Comparison of ENCODE assay signal across 29 cellular contexts in the genomic region with DNA sequence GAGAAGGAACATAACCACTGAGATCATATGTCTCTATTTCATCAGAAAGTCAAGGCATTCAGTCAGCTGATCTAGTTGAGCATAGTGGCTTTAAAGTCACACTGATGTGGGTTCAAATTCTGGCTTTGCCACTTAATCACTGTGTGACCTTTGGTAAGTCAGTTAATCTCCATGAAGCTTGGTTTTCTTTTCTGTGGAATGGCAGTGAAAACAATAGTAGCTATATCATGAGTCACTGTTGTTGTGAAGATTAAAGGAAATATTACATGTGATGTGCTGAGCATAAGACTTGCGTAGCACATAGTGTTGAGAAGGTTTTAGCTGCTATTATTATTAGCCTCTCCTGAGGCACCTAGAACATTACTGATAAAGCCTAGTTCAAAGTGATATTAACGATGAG.
"Had no signal": no experiment of that assay in that cellular context is flagged by ENCODE, and none has a peak within 500 bp of the region (broad histone marks: within the 10 kb centered on the region; RNA-seq: fewer than 3 reads in every experiment).

No MANE protein-coding gene starts in this region.

- DNase-seq: activated CD4-positive, alpha-beta memory T cell treated with anti-CD3 and anti-CD28 coated beads for 36 hours; activated CD4-positive, alpha-beta T cell treated with anti-CD3 and anti-CD28 coated beads for 36 hours; activated CD4-positive, alpha-beta T cell treated with anti-CD3 and anti-CD28 coated beads, Interleukin-2, amount 10 ng/mL, durations not matched to agents 24 days and 14 days; activated CD4-positive, CD25-positive, alpha-beta regulatory T cell; activated CD4-positive, CD25-positive, alpha-beta regulatory T cell treated with anti-CD3 and anti-CD28 coated beads, Interleukin-2, amount 50 U/mL, for 72 hours; activated CD8-positive, alpha-beta memory T cell treated with anti-CD3 and anti-CD28 coated beads, Interleukin-2, amount 10 ng/mL, durations not matched to agents 7 days and 5 days; activated CD8-positive, alpha-beta memory T cell treated with anti-CD3 and anti-CD28 coated beads, Interleukin-2, amount 50 U/mL, for 48 hours; activated CD8-positive, alpha-beta T cell treated with anti-CD3 and anti-CD28 coated beads, Interleukin-2, amount 10 ng/mL, durations not matched to agents 7 days and 5 days; activated effector memory CD4-positive, alpha-beta T cell treated with Interleukin-2 at 50 U/mL for 16 hours; activated gamma-delta T cell treated with Interleukin-2 at 50 U/mL for 16 hours; activated naive CD4-positive, alpha-beta T cell treated with anti-CD3 and anti-CD28 coated beads, Interleukin-2, amount 50 U/mL, for 16 hours; activated naive CD4-positive, alpha-beta T cell treated with Interleukin-2 at 50 U/mL for 16 hours; activated T-cell treated with anti-CD3 and anti-CD28 coated beads for 4 hours; activated T-cell treated with anti-CD3 and anti-CD28 coated beads, Interleukin-2, amount 50 U/mL, for 24 hours; activated T-cell treated with anti-CD3 and anti-CD28 coated beads, Interleukin-2, amount 50 U/mL, for 72 hours; brain microvascular endothelial cell; effector CD4-positive, alpha-beta T cell; effector memory CD8-positive, alpha-beta T cell; esophagus squamous epithelium; head of caudate nucleus; T-helper 2 cell had no signal

- H3K27me3 Mint-ChIP-seq: activated CD4-positive, alpha-beta memory T cell treated with anti-CD3 and anti-CD28 coated beads for 36 hours; activated CD4-positive, alpha-beta T cell treated with anti-CD3 and anti-CD28 coated beads for 36 hours; activated CD4-positive, alpha-beta T cell treated with anti-CD3 and anti-CD28 coated beads, Interleukin-2, amount 10 ng/mL, durations not matched to agents 24 days and 14 days; activated CD8-positive, alpha-beta memory T cell treated with anti-CD3 and anti-CD28 coated beads, Interleukin-2, amount 10 ng/mL, durations not matched to agents 7 days and 5 days; activated naive CD8-positive, alpha-beta T cell; central memory CD8-positive, alpha-beta T cell; dendritic cell treated with granulocyte-macrophage colony-stimulating factor and Interleukin-4, amounts not matched to agents 40 ng/mL and 50 ng/mL, for 4 days; effector memory CD8-positive, alpha-beta T cell had no signal

- H3K27ac Mint-ChIP-seq: activated CD4-positive, alpha-beta memory T cell treated with anti-CD3 and anti-CD28 coated beads for 36 hours; activated CD4-positive, alpha-beta T cell treated with anti-CD3 and anti-CD28 coated beads for 36 hours; activated CD4-positive, alpha-beta T cell treated with anti-CD3 and anti-CD28 coated beads, Interleukin-2, amount 10 ng/mL, durations not matched to agents 24 days and 14 days; activated CD8-positive, alpha-beta memory T cell treated with anti-CD3 and anti-CD28 coated beads, Interleukin-2, amount 10 ng/mL, durations not matched to agents 7 days and 5 days; activated CD8-positive, alpha-beta T cell treated with anti-CD3 and anti-CD28 coated beads, Interleukin-2, amount 10 ng/mL, durations not matched to agents 7 days and 5 days; activated naive CD8-positive, alpha-beta T cell; activated T-cell treated with anti-CD3 and anti-CD28 coated beads, Interleukin-2, amount 50 U/mL, for 24 hours; activated T-cell treated with anti-CD3 and anti-CD28 coated beads, Interleukin-2, amount 50 U/mL, for 72 hours; dendritic cell treated with granulocyte-macrophage colony-stimulating factor and Interleukin-4, amounts not matched to agents 40 ng/mL and 50 ng/mL, for 4 days; effector memory CD8-positive, alpha-beta T cell had no signal

- H3K4me3 Mint-ChIP-seq: activated CD4-positive, alpha-beta memory T cell treated with anti-CD3 and anti-CD28 coated beads for 36 hours; activated CD4-positive, alpha-beta T cell treated with anti-CD3 and anti-CD28 coated beads for 36 hours; activated CD4-positive, alpha-beta T cell treated with anti-CD3 and anti-CD28 coated beads, Interleukin-2, amount 10 ng/mL, durations not matched to agents 24 days and 14 days; activated CD8-positive, alpha-beta memory T cell treated with anti-CD3 and anti-CD28 coated beads, Interleukin-2, amount 10 ng/mL, durations not matched to agents 7 days and 5 days; activated CD8-positive, alpha-beta T cell treated with anti-CD3 and anti-CD28 coated beads, Interleukin-2, amount 10 ng/mL, durations not matched to agents 7 days and 5 days; activated naive CD8-positive, alpha-beta T cell; activated T-cell treated with anti-CD3 and anti-CD28 coated beads, Interleukin-2, amount 50 U/mL, for 24 hours; activated T-cell treated with anti-CD3 and anti-CD28 coated beads, Interleukin-2, amount 50 U/mL, for 72 hours; central memory CD8-positive, alpha-beta T cell; dendritic cell treated with granulocyte-macrophage colony-stimulating factor and Interleukin-4, amounts not matched to agents 40 ng/mL and 50 ng/mL, for 4 days; effector memory CD8-positive, alpha-beta T cell had no signal

- H3K9me3 Mint-ChIP-seq: activated CD4-positive, alpha-beta memory T cell treated with anti-CD3 and anti-CD28 coated beads for 36 hours; activated T-cell treated with anti-CD3 and anti-CD28 coated beads, Interleukin-2, amount 50 U/mL, for 24 hours; central memory CD8-positive, alpha-beta T cell; dendritic cell treated with granulocyte-macrophage colony-stimulating factor and Interleukin-4, amounts not matched to agents 40 ng/mL and 50 ng/mL, for 4 days; effector memory CD8-positive, alpha-beta T cell had no signal

- ATAC-seq: activated CD4-positive, alpha-beta T cell treated with anti-CD3 and anti-CD28 coated beads for 36 hours; activated CD8-positive, alpha-beta memory T cell treated with anti-CD3 and anti-CD28 coated beads, Interleukin-2, amount 10 ng/mL, durations not matched to agents 7 days and 5 days; activated CD8-positive, alpha-beta T cell treated with anti-CD3 and anti-CD28 coated beads, Interleukin-2, amount 10 ng/mL, durations not matched to agents 7 days and 5 days; activated T-cell treated with anti-CD3 and anti-CD28 coated beads, Interleukin-2, amount 50 U/mL, for 72 hours; effector memory CD8-positive, alpha-beta T cell had no signal

- H3K27ac ChIP-seq: ascending aorta, brain microvascular endothelial cell, coronary artery, epithelial cell of prostate, esophagus squamous epithelium had no signal

- H3K4me1 ChIP-seq: ascending aorta, esophagus squamous epithelium had no signal

- H3K27me3 ChIP-seq: ascending aorta, brain microvascular endothelial cell, esophagus squamous epithelium had no signal

- H3K36me3 Mint-ChIP-seq: activated CD4-positive, alpha-beta memory T cell treated with anti-CD3 and anti-CD28 coated beads for 36 hours; activated CD8-positive, alpha-beta memory T cell treated with anti-CD3 and anti-CD28 coated beads, Interleukin-2, amount 10 ng/mL, durations not matched to agents 7 days and 5 days; activated naive CD8-positive, alpha-beta T cell had no signal

- H3K36me3 ChIP-seq: ascending aorta, brain microvascular endothelial cell, esophagus squamous epithelium had no signal

- FAIRE-seq: bronchial epithelial cell, frontal cortex had no signal

- H3K9me3 ChIP-seq: ascending aorta had no signal

- H3K4me3 ChIP-seq: ascending aorta, coronary artery, esophagus squamous epithelium had no signal

- H3K4me1 Mint-ChIP-seq: activated CD4-positive, alpha-beta T cell treated with anti-CD3 and anti-CD28 coated beads, Interleukin-2, amount 10 ng/mL, durations not matched to agents 24 days and 14 days; activated CD8-positive, alpha-beta memory T cell treated with anti-CD3 and anti-CD28 coated beads, Interleukin-2, amount 10 ng/mL, durations not matched to agents 7 days and 5 days; central memory CD8-positive, alpha-beta T cell had no signal
